ENCODE assay signal across 3 cellular contexts in the genomic region with DNA sequence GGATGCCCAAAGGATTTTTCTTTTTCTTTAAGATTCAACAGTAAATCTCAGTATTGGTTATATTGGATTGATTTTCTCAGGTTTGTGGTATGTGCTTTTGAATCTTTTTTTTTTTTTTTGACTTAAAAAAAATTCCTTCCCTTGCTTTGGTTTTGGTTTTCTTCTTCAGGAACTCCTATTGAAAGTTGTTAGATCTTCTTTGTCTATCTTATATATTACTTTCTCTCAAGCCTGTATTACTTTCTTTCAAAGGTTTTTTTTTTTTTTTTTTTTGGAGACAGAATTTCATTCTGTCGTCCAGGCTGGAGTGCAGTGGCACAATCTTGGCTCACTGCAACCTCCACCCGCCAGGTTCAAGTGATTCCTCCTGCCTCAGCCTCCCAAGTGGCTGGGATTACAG.
"Had no signal": no experiment of that assay in that cellular context is flagged by ENCODE, and none has a peak within 500 bp of the region (broad histone marks: within the 10 kb centered on the region; RNA-seq: fewer than 3 reads in every experiment).

No MANE protein-coding gene starts in this region.

- H3K4me3 ChIP-seq: GM12878 had no signal

- DNase-seq: GDM1, GF-D8 had no signal
